8 cellular contexts compared by ENCODE assay signal in genomic region chr1:154791292-154792278, GRCh38.
DNase-seq lines count a peak whose midpoint lies in the region; ATAC-seq and TF ChIP-seq lines count a peak whose summit lies in the region.

No MANE protein-coding gene starts in this region.

- peak overlapping the region; percentile 5 for H3K4me3 Mint-ChIP-seq in activated CD4-positive, alpha-beta memory T cell treated with anti-CD3 and anti-CD28 coated beads, Interleukin-2, amount 10 ng/mL, durations not matched to agents 7 days and 5 days
- H3K4me3 Mint-ChIP-seq in CD14-positive monocyte = peak overlapping the region in 1 of 2 donors; percentile 67

- no peaks in the 10 kb centered on the region for H3K36me3 Mint-ChIP-seq in activated CD4-positive, alpha-beta memory T cell treated with anti-CD3 and anti-CD28 coated beads, Interleukin-2, amount 10 ng/mL, durations not matched to agents 7 days and 5 days (ENCODE audit: low read depth)
- H3K36me3 Mint-ChIP-seq in CD14-positive monocyte = no peaks in the 10 kb centered on the region

- H3K9me3 Mint-ChIP-seq in activated CD4-positive, alpha-beta memory T cell treated with anti-CD3 and anti-CD28 coated beads, Interleukin-2, amount 10 ng/mL, durations not matched to agents 7 days and 5 days = no peaks in the 10 kb centered on the region
- H3K9me3 Mint-ChIP-seq in CD14-positive monocyte = no peaks in the 10 kb centered on the region

- H3K27me3 Mint-ChIP-seq in activated CD4-positive, alpha-beta memory T cell treated with anti-CD3 and anti-CD28 coated beads, Interleukin-2, amount 10 ng/mL, durations not matched to agents 7 days and 5 days = peaks cover 42% of the 10 kb centered on the region
- peaks cover 24 to 35% (median 27%) of the 10 kb centered on the region in 3 donors for H3K27me3 Mint-ChIP-seq in CD14-positive monocyte (ENCODE audit: low read depth in 3 of 3)

- POLR2A ChIA-PET in activated CD4-positive, alpha-beta memory T cell treated with anti-CD3 and anti-CD28 coated beads, Interleukin-2, amount 10 ng/mL, durations not matched to agents 7 days and 5 days (lab: Charles Lee) = interaction anchor here (0.6 to 1.3 kb wide), 4 partner anchors 11 to 191 kb away, joined by 3 to 5 read pairs (median 3); partner anchors contain the start of gene FLAD1

- CTCF ChIA-PET in activated CD4-positive, alpha-beta memory T cell treated with anti-CD3 and anti-CD28 coated beads, Interleukin-2, amount 10 ng/mL, durations not matched to agents 7 days and 5 days (lab: Charles Lee) = interaction anchor here (0.7 to 1.6 kb wide), 15 partner anchors 10 to 381 kb away, joined by 3 to 11 read pairs (median 3); partner anchors contain the start of gene KRTCAP2

- intact Hi-C loops in CD14-positive monocyte (cut with micrococcal nuclease) = no loop called here

- peaks cover 26% of the 10 kb centered on the region for H3K4me1 Mint-ChIP-seq in activated CD4-positive, alpha-beta memory T cell treated with anti-CD3 and anti-CD28 coated beads, Interleukin-2, amount 10 ng/mL, durations not matched to agents 7 days and 5 days
- H3K4me1 Mint-ChIP-seq in CD14-positive monocyte = peaks cover 10% of the 10 kb centered on the region

- TF ChIP-seq CTCF in fibroblast of mammary gland (conservative IDR thresholded peaks at IDR 0.05; ENCODE audit: control insufficient read depth, insufficient read depth, low read depth, low read length) (no peak), CD14-positive monocyte (IDR thresholded peaks at IDR 0.05) (no peak)

- peak; percentile 47 for DNase-seq in NCI-H187 treated with DMSO at 0.1 percent for 48 hours (lab: John Stamatoyannopoulos, UW)
- DNase-seq in activated CD4-positive, alpha-beta memory T cell treated with anti-CD3 and anti-CD28 coated beads, Interleukin-2, amount 10 ng/mL, durations not matched to agents 7 days and 5 days = peak; percentile 78
- peak; percentile 64 for DNase-seq in fibroblast of mammary gland (ENCODE audit: low read depth)
- DNase-seq in stimulated activated CD8-positive, alpha-beta memory T cell treated with anti-CD3 and anti-CD28 coated beads, Interleukin-4, amount 100 ng/mL, for 4 hours (ENCODE audit: low read depth in 2 of 2, low spot score in 1 of 2) = peak; percentile 44 to 72
- no peak for DNase-seq in inferior parietal cortex (ENCODE audit: extremely low spot score)
- DNase-seq in CD14-positive monocyte (ENCODE audit: low spot score) = no peak

- ATAC-seq in GM18499 (IDR thresholded peaks at IDR 0.05; ENCODE audit: insufficient read depth, unreplicated experiment) (peak; percentile 67), HG02642 (IDR thresholded peaks at IDR 0.05; ENCODE audit: poor library complexity, unreplicated experiment) (peak; percentile 86)

- H3K4me3 ChIP-seq in fibroblast of mammary gland (ENCODE audit: control insufficient read depth, low read depth, low read length) = no peak overlapping the region

- peak overlapping the region; percentile 61 for H3K27ac Mint-ChIP-seq in activated CD4-positive, alpha-beta memory T cell treated with anti-CD3 and anti-CD28 coated beads, Interleukin-2, amount 10 ng/mL, durations not matched to agents 7 days and 5 days
- H3K27ac Mint-ChIP-seq in CD14-positive monocyte = peak overlapping the region in 1 of 7 donors; percentile 10

Comparison
In these comparisons a context has a peak if more than half of its experiments do, and no peak if none do; other contexts are left out.
1. DNase-seq: peak in NCI-H187 treated with DMSO at 0.1 percent for 48 hours (single experiment), activated CD4-positive, alpha-beta memory T cell treated with anti-CD3 and anti-CD28 coated beads, Interleukin-2, amount 10 ng/mL, durations not matched to agents 7 days and 5 days (single experiment), fibroblast of mammary gland (single experiment) and stimulated activated CD8-positive, alpha-beta memory T cell treated with anti-CD3 and anti-CD28 coated beads, Interleukin-4, amount 100 ng/mL, for 4 hours (2 of 2); none in inferior parietal cortex (single experiment) and CD14-positive monocyte (single experiment).